Comparison of ENCODE assay signal across 16 cellular contexts in genomic region chr4:159179310-159179958, GRCh38.
DNase-seq lines count a peak whose midpoint lies in the region; ATAC-seq and TF ChIP-seq lines count a peak whose summit lies in the region.
"Had no signal": no experiment of that assay in that cellular context is flagged by ENCODE, and none has a peak within 500 bp of the region (broad histone marks: within the 10 kb centered on the region; RNA-seq: fewer than 3 reads in every experiment).

No MANE protein-coding gene starts in this region.

- peaks cover 39% of the 10 kb centered on the region for H3K4me1 ChIP-seq in OCI-LY3 (ENCODE audit: low read length)
- H3K4me1 ChIP-seq in left ventricle myocardium inferior = peaks cover 89% of the 10 kb centered on the region
- H3K4me1 ChIP-seq in psoas muscle = peaks cover 57% of the 10 kb centered on the region

- DNase-seq in CD14-positive monocyte (ENCODE audit: low spot score) (no peak), left ventricle myocardium inferior (no peak), psoas muscle (no peak), KBM-7 (no peak), globus pallidus (ENCODE audit: low spot score) (no peak), SK-N-DZ (ENCODE audit: low spot score) (no peak)
- DNase-seq: activated CD8-positive, alpha-beta memory T cell treated with anti-CD3 and anti-CD28 coated beads for 24 hours; DND-41; NCI-H1436 treated with DMSO at 0.1 percent for 48 hours; NCI-H69; stimulated activated CD4-positive, alpha-beta T cell treated with anti-CD3 and anti-CD28 coated beads, Interleukin-15, amount 100 ng/mL, for 24 hours; T-helper 9 cell had no signal

- H3K36me3 Mint-ChIP-seq in CD14-positive monocyte = no peaks in the 10 kb centered on the region
- H3K36me3 Mint-ChIP-seq: activated naive CD4-positive, alpha-beta T cell treated with anti-CD3 and anti-CD28 coated beads, Interleukin-2, amount 50 U/mL, for 24 hours had no signal

- peaks cover 38% of the 10 kb centered on the region for H3K27me3 ChIP-seq in OCI-LY3 (ENCODE audit: low read depth, low read length)
- H3K27me3 ChIP-seq in left ventricle myocardium inferior (ENCODE audit: low read depth) = no peaks in the 10 kb centered on the region
- H3K27me3 ChIP-seq in psoas muscle (ENCODE audit: insufficient read depth in 3 of 3, low read length in 2 of 3) = no peaks in the 10 kb centered on the region

- peaks cover 0 to 9% (median 0%) of the 10 kb centered on the region in 7 donors for H3K9me3 Mint-ChIP-seq in CD14-positive monocyte
- H3K9me3 Mint-ChIP-seq: activated naive CD4-positive, alpha-beta T cell treated with anti-CD3 and anti-CD28 coated beads, Interleukin-2, amount 50 U/mL, for 24 hours had no signal

- in situ Hi-C loops in KBM-7 (cut with MboI; ENCODE audit: low pct_unique_long_range_greater_than_20kb, low sequenced_read_pairs) = no loop called here

- H4K20me1 ChIP-seq in OCI-LY3 (ENCODE audit: insufficient read depth, low read length) = peaks cover 19% of the 10 kb centered on the region

- no peak overlapping the region for H3K27ac ChIP-seq in OCI-LY3 (ENCODE audit: low read length)
- H3K27ac ChIP-seq in left ventricle myocardium inferior (replicated peaks) = peak overlapping the region; percentile 80
- H3K27ac ChIP-seq in psoas muscle = peak overlapping the region; percentile 37
- H3K27ac ChIP-seq: RWPE1 had no signal

- peak overlapping the region; percentile 52 to 60 for H3K4me3 Mint-ChIP-seq in CD14-positive monocyte
- H3K4me3 Mint-ChIP-seq: activated naive CD4-positive, alpha-beta T cell treated with anti-CD3 and anti-CD28 coated beads, Interleukin-2, amount 50 U/mL, for 24 hours had no signal

- no peaks in the 10 kb centered on the region for H3K9me3 ChIP-seq in OCI-LY3 (ENCODE audit: insufficient read depth, low read length)
- no peaks in the 10 kb centered on the region for H3K9me3 ChIP-seq in left ventricle myocardium inferior (replicated peaks)
- no peaks in the 10 kb centered on the region for H3K9me3 ChIP-seq in psoas muscle

- H3K4me1 Mint-ChIP-seq in CD14-positive monocyte = peaks cover 47% of the 10 kb centered on the region

- H3K27ac Mint-ChIP-seq in CD14-positive monocyte = peak overlapping the region; percentile 58 to 95 (median 86)
- H3K27ac Mint-ChIP-seq: activated naive CD4-positive, alpha-beta T cell treated with anti-CD3 and anti-CD28 coated beads, Interleukin-2, amount 50 U/mL, for 24 hours had no signal

- H3K36me3 ChIP-seq in OCI-LY3 (replicated peaks; ENCODE audit: low read depth, low read length) (no peaks in the 10 kb centered on the region), left ventricle myocardium inferior (no peaks in the 10 kb centered on the region), psoas muscle (ENCODE audit: insufficient read depth in 1 of 2, low read depth in 1 of 2) (no peaks in the 10 kb centered on the region)

- TF ChIP-seq CTCF in CD14-positive monocyte (IDR thresholded peaks at IDR 0.05) = no peak
- TF ChIP-seq CTCF in OCI-LY3 (IDR thresholded peaks at IDR 0.05; ENCODE audit: low read depth, low read length) = no peak
- TF ChIP-seq CTCF in left ventricle myocardium inferior (IDR thresholded peaks at IDR 0.05; ENCODE audit: borderline replicate concordance) = no peak
- no peak for TF ChIP-seq CTCF in psoas muscle (IDR thresholded peaks at IDR 0.05)

- ATAC-seq in psoas muscle (peak in 3 of 4 donors; percentile 20 to 45 (median 28)), GM19023 (IDR thresholded peaks at IDR 0.05; ENCODE audit: unreplicated experiment) (no peak)

- H3K9ac ChIP-seq in OCI-LY3 (ENCODE audit: low read length) = no peak overlapping the region

- no peak overlapping the region for H2AFZ ChIP-seq in OCI-LY3 (ENCODE audit: low read depth, low read length)

- no peaks in the 10 kb centered on the region for H3K27me3 Mint-ChIP-seq in CD14-positive monocyte (ENCODE audit: low read depth in 3 of 3)

- WGBS in psoas muscle, 3 donors = 43 to 52% (median 50%) methylated on average over 2 of the region's 2 CpGs

- intact Hi-C loops in CD14-positive monocyte (cut with micrococcal nuclease) (loop anchor here (5.0 to 10.0 kb wide), 4 partner anchors 75 to 325 kb away; partner anchors contain the start of gene RAPGEF2 (in 2 of the 2)), left ventricle myocardium inferior (cut with micrococcal nuclease) (loop anchor here (10.0 kb wide), 1 partner anchor 325 kb away; no protein-coding TSS in a partner anchor), psoas muscle (cut with DNase I) (loop anchor here (5.0 to 10.0 kb wide), 5 partner anchors 175 to 445 kb away; no protein-coding TSS in a partner anchor)

- peak overlapping the region; percentile 74; the same call in 1 of the 2 replicates for H3K4me2 ChIP-seq in OCI-LY3 (ENCODE audit: low read length)

- H3K79me2 ChIP-seq in OCI-LY3 (ENCODE audit: low read length) = no peaks in the 10 kb centered on the region; the same call in 1 of the 2 replicates

- H3K4me3 ChIP-seq in OCI-LY3 (ENCODE audit: low read length) = no peak overlapping the region
- H3K4me3 ChIP-seq in left ventricle myocardium inferior = peak overlapping the region; percentile 20
- peak overlapping the region; percentile 31 for H3K4me3 ChIP-seq in psoas muscle
